In the genomic region with DNA sequence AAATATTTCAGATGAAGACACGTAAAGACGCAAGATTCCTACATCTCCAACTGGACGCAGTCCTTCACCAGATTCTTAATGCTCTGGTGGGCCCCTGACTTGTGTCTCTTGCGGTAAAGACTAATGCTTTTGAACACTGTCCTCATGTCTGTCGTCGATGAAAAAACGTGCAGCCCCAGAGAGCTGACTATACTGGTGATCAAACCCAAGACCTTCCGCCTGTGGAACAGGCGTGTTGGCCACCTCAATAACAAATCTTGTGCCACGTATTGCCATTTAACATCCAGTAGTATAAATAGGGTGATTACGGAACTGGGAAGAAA, we compare ENCODE assay signal across 8 cellular contexts. TPM values are rescaled to one million over a fixed set of nuclear protein-coding genes. Genes with fewer than 3 reads are reported as not detected.
DNase-seq lines count a peak whose midpoint lies in the region; ATAC-seq and TF ChIP-seq lines count a peak whose summit lies in the region.

No MANE protein-coding gene starts in this region.

- peak overlapping the region; percentile 76 for H3K4me3 ChIP-seq in Loucy (ENCODE audit: low read length, poor library complexity, severe bottlenecking)

- peaks cover 20% of the 10 kb centered on the region for H3K4me1 ChIP-seq in Loucy (ENCODE audit: insufficient read depth, low read length, poor library complexity, severe bottlenecking)

- no peak for TF ChIP-seq CTCF in Loucy (conservative IDR thresholded peaks at IDR 0.05; ENCODE audit: low read length)

- no peak for ATAC-seq in left lobe of liver
- no peak for ATAC-seq in GM19397 (IDR thresholded peaks at IDR 0.05; ENCODE audit: unreplicated experiment)

- no peaks in the 10 kb centered on the region for H3K9me3 ChIP-seq in Loucy (ENCODE audit: insufficient read depth, low read depth, low read length)

- no peaks in the 10 kb centered on the region for H3K36me3 ChIP-seq in Loucy (ENCODE audit: insufficient read depth, low read length)

- H3K9me2 ChIP-seq in Loucy (replicated peaks; ENCODE audit: low read depth, low read length), result no peaks in the 10 kb centered on the region

- no peaks in the 10 kb centered on the region for H3K79me2 ChIP-seq in Loucy (ENCODE audit: insufficient read depth, low read length)

- peak overlapping the region; percentile 88 for H3K27ac Mint-ChIP-seq in activated CD4-positive, alpha-beta T cell treated with anti-CD3 and anti-CD28 coated beads, Interleukin-2, amount 10 ng/mL, durations not matched to agents 24 days and 14 days
- H3K27ac Mint-ChIP-seq in activated T-helper 2 cell treated with anti-CD3 and anti-CD28 coated beads, Interferon-gamma antibody, Interleukin-2, Interleukin-4, amounts not matched to agents 10 μg/mL and 5 μg/mL and 100 μg/mL, durations not matched to agents 14 hours and 24 hours and 36 hours, result peak overlapping the region; percentile 66

- H3F3A ChIP-seq in Loucy (ENCODE audit: low read depth), result peaks cover 10% of the 10 kb centered on the region; the same call in 1 of the 2 replicates

- no peak overlapping the region for H3K9ac ChIP-seq in Loucy (ENCODE audit: low read depth, low read length, poor library complexity, severe bottlenecking)

- peaks cover 17% of the 10 kb centered on the region for H3K27me3 Mint-ChIP-seq in activated CD4-positive, alpha-beta T cell treated with anti-CD3 and anti-CD28 coated beads, Interleukin-2, amount 10 ng/mL, durations not matched to agents 24 days and 14 days
- peaks cover 4% of the 10 kb centered on the region for H3K27me3 Mint-ChIP-seq in activated T-helper 2 cell treated with anti-CD3 and anti-CD28 coated beads, Interferon-gamma antibody, Interleukin-2, Interleukin-4, amounts not matched to agents 10 μg/mL and 5 μg/mL and 100 μg/mL, durations not matched to agents 14 hours and 24 hours and 36 hours (ENCODE audit: low read depth)

- DNase-seq in activated CD4-positive, alpha-beta T cell treated with anti-CD3 and anti-CD28 coated beads, Interleukin-2, amount 10 ng/mL, durations not matched to agents 24 days and 14 days, result peak; percentile 71
- no peak for DNase-seq in activated CD4-positive, alpha-beta T cell treated with anti-CD3 and anti-CD28 coated beads, Interleukin-2, amount 50 U/mL, for 4 hours
- DNase-seq in activated T-helper 2 cell treated with anti-CD3 and anti-CD28 coated beads, Interferon-gamma antibody, Interleukin-2, Interleukin-4, amounts not matched to agents 10 μg/mL and 5 μg/mL and 100 μg/mL, durations not matched to agents 14 hours and 24 hours and 36 hours (ENCODE audit: low spot score), result no peak
- peak; percentile 21 for DNase-seq in left lobe of liver (ENCODE audit: low spot score)
- DNase-seq in SKM-1 treated with dmso at 0.1 percent for 144 hours (lab: John Stamatoyannopoulos, UW; ENCODE audit: unreplicated experiment), result no peak
- no peak for DNase-seq in AG08396 (ENCODE audit: low spot score)

- peak overlapping the region; percentile 83 for H3K4me3 Mint-ChIP-seq in activated CD4-positive, alpha-beta T cell treated with anti-CD3 and anti-CD28 coated beads, Interleukin-2, amount 10 ng/mL, durations not matched to agents 24 days and 14 days
- peak overlapping the region; percentile 74 for H3K4me3 Mint-ChIP-seq in activated T-helper 2 cell treated with anti-CD3 and anti-CD28 coated beads, Interferon-gamma antibody, Interleukin-2, Interleukin-4, amounts not matched to agents 10 μg/mL and 5 μg/mL and 100 μg/mL, durations not matched to agents 14 hours and 24 hours and 36 hours (ENCODE audit: low read depth)

- no peaks in the 10 kb centered on the region for H4K20me1 ChIP-seq in Loucy (ENCODE audit: insufficient read depth, low read length, poor library complexity, severe bottlenecking)

- H3K4me2 ChIP-seq in Loucy (ENCODE audit: low read depth, low read length, poor library complexity, severe bottlenecking), result peak overlapping the region; percentile 76

- H3K9me3 Mint-ChIP-seq in activated CD4-positive, alpha-beta T cell treated with anti-CD3 and anti-CD28 coated beads, Interleukin-2, amount 10 ng/mL, durations not matched to agents 24 days and 14 days, result no peaks in the 10 kb centered on the region
- no peaks in the 10 kb centered on the region for H3K9me3 Mint-ChIP-seq in activated T-helper 2 cell treated with anti-CD3 and anti-CD28 coated beads, Interferon-gamma antibody, Interleukin-2, Interleukin-4, amounts not matched to agents 10 μg/mL and 5 μg/mL and 100 μg/mL, durations not matched to agents 14 hours and 24 hours and 36 hours

- H3K27me3 ChIP-seq in Loucy (ENCODE audit: insufficient read depth, low read length, poor library complexity, severe bottlenecking), result no peaks in the 10 kb centered on the region

- peaks cover 41% of the 10 kb centered on the region for H3K4me1 Mint-ChIP-seq in activated CD4-positive, alpha-beta T cell treated with anti-CD3 and anti-CD28 coated beads, Interleukin-2, amount 10 ng/mL, durations not matched to agents 24 days and 14 days
- H3K4me1 Mint-ChIP-seq in activated T-helper 2 cell treated with anti-CD3 and anti-CD28 coated beads, Interferon-gamma antibody, Interleukin-2, Interleukin-4, amounts not matched to agents 10 μg/mL and 5 μg/mL and 100 μg/mL, durations not matched to agents 14 hours and 24 hours and 36 hours (ENCODE audit: low read depth), result peaks cover 48% of the 10 kb centered on the region

- intact Hi-C loops in activated CD4-positive, alpha-beta T cell treated with anti-CD3 and anti-CD28 coated beads, Interleukin-2, amount 10 ng/mL, durations not matched to agents 24 days and 14 days (cut with micrococcal nuclease), result loop anchor here (1.0 to 10.0 kb wide), 5 partner anchors 9 to 450 kb away; a partner anchor contains a TSS
- intact Hi-C loops in activated T-helper 2 cell treated with anti-CD3 and anti-CD28 coated beads, Interferon-gamma antibody, Interleukin-2, Interleukin-4, amounts not matched to agents 10 μg/mL and 5 μg/mL and 100 μg/mL, durations not matched to agents 14 hours and 24 hours and 36 hours (cut with micrococcal nuclease), result loop anchor here (1.0 to 10.0 kb wide), 3 partner anchors 9 to 1842 kb away; a partner anchor contains a TSS

- H2AFZ ChIP-seq in Loucy (ENCODE audit: low read length), result no peak overlapping the region

- peaks cover 2% of the 10 kb centered on the region for H3K36me3 Mint-ChIP-seq in activated CD4-positive, alpha-beta T cell treated with anti-CD3 and anti-CD28 coated beads, Interleukin-2, amount 10 ng/mL, durations not matched to agents 24 days and 14 days (ENCODE audit: low read depth)
- H3K36me3 Mint-ChIP-seq in activated T-helper 2 cell treated with anti-CD3 and anti-CD28 coated beads, Interferon-gamma antibody, Interleukin-2, Interleukin-4, amounts not matched to agents 10 μg/mL and 5 μg/mL and 100 μg/mL, durations not matched to agents 14 hours and 24 hours and 36 hours (ENCODE audit: low read depth), result no peaks in the 10 kb centered on the region

RNA-seq across cellular contexts. Expression of a gene that starts 45.5 kb away (rescaled TPM):
- not detected in 2 replicates for total RNA-seq in activated CD4-positive, alpha-beta T cell treated with anti-CD3 and anti-CD28 coated beads, Interleukin-2, amount 10 ng/mL, durations not matched to agents 24 days and 14 days
- total RNA-seq in activated T-helper 2 cell treated with anti-CD3 and anti-CD28 coated beads, Interferon-gamma antibody, Interleukin-2, Interleukin-4, amounts not matched to agents 10 μg/mL and 5 μg/mL and 100 μg/mL, durations not matched to agents 14 hours and 24 hours and 36 hours, result not detected in 2 replicates
- not detected for total RNA-seq in left lobe of liver

RNA-seq across cellular contexts. Expression of a gene that starts 53.5 kb away (rescaled TPM):
- total RNA-seq in activated CD4-positive, alpha-beta T cell treated with anti-CD3 and anti-CD28 coated beads, Interleukin-2, amount 10 ng/mL, durations not matched to agents 24 days and 14 days, result not detected in 2 replicates
- not detected in 2 replicates for total RNA-seq in activated T-helper 2 cell treated with anti-CD3 and anti-CD28 coated beads, Interferon-gamma antibody, Interleukin-2, Interleukin-4, amounts not matched to agents 10 μg/mL and 5 μg/mL and 100 μg/mL, durations not matched to agents 14 hours and 24 hours and 36 hours
- not detected for total RNA-seq in left lobe of liver

RNA-seq across cellular contexts. Expression of a gene that starts 58.7 kb away (rescaled TPM):
- total RNA-seq in activated CD4-positive, alpha-beta T cell treated with anti-CD3 and anti-CD28 coated beads, Interleukin-2, amount 10 ng/mL, durations not matched to agents 24 days and 14 days, result 39.7 and 40.1 TPM in 2 replicates
- total RNA-seq in activated T-helper 2 cell treated with anti-CD3 and anti-CD28 coated beads, Interferon-gamma antibody, Interleukin-2, Interleukin-4, amounts not matched to agents 10 μg/mL and 5 μg/mL and 100 μg/mL, durations not matched to agents 14 hours and 24 hours and 36 hours, result 42.8 and 43.4 TPM in 2 replicates
- 57.7 TPM for total RNA-seq in left lobe of liver

Comparison
In these comparisons a context has a peak if more than half of its experiments do, and no peak if none do; other contexts are left out.
1. DNase-seq: peak in activated CD4-positive, alpha-beta T cell treated with anti-CD3 and anti-CD28 coated beads, Interleukin-2, amount 10 ng/mL, durations not matched to agents 24 days and 14 days (single experiment) and left lobe of liver (single experiment); none in activated CD4-positive, alpha-beta T cell treated with anti-CD3 and anti-CD28 coated beads, Interleukin-2, amount 50 U/mL, for 4 hours (0 of 2), activated T-helper 2 cell treated with anti-CD3 and anti-CD28 coated beads, Interferon-gamma antibody, Interleukin-2, Interleukin-4, amounts not matched to agents 10 μg/mL and 5 μg/mL and 100 μg/mL, durations not matched to agents 14 hours and 24 hours and 36 hours (single experiment), SKM-1 treated with dmso at 0.1 percent for 144 hours (single experiment) and AG08396 (single experiment).